ENCODE assay signal across 23 cellular contexts in genomic region chr1:231188072-231188471, GRCh38. TPM values are rescaled to one million over a fixed set of nuclear protein-coding genes. Genes with fewer than 3 reads are reported as not detected.
DNase-seq lines count a peak whose midpoint lies in the region; ATAC-seq and TF ChIP-seq lines count a peak whose summit lies in the region.
"Had no signal": no experiment of that assay in that cellular context is flagged by ENCODE, and none has a peak within 500 bp of the region (broad histone marks: within the 10 kb centered on the region; RNA-seq: fewer than 3 reads in every experiment).

No MANE protein-coding gene starts in this region.

- H3K4me3 Mint-ChIP-seq in neural crest cell (no peak overlapping the region), T-helper 17 cell (no peak overlapping the region)
- H3K4me3 Mint-ChIP-seq: CD4-positive, alpha-beta T cell had no signal

- ATAC-seq in T-helper 17 cell: no peak
- ATAC-seq: HepG2 had no signal

- no peak overlapping the region for H3K4me3 ChIP-seq in OCI-LY7 (ENCODE audit: low read depth, low read length, poor library complexity, severe bottlenecking)
- H3K4me3 ChIP-seq: PC-9 had no signal

- H3K27ac Mint-ChIP-seq in neural crest cell (ENCODE audit: unreplicated experiment): peak overlapping the region; percentile 57
- H3K27ac Mint-ChIP-seq in T-helper 17 cell: no peak overlapping the region
- H3K27ac Mint-ChIP-seq: CD4-positive, alpha-beta T cell had no signal

- no peak overlapping the region for H3K27ac ChIP-seq in OCI-LY7 (ENCODE audit: low read depth, low read length, poor library complexity, severe bottlenecking)
- H3K27ac ChIP-seq: PC-9, RWPE1 had no signal

- no peak overlapping the region for H3K4me2 ChIP-seq in OCI-LY7 (ENCODE audit: low read length)
- H3K4me2 ChIP-seq: PC-9 had no signal

- no peaks in the 10 kb centered on the region for H3K36me3 Mint-ChIP-seq in neural crest cell (ENCODE audit: low read depth)
- H3K36me3 Mint-ChIP-seq in T-helper 17 cell (ENCODE audit: low read depth): no peaks in the 10 kb centered on the region

- H3K4me1 Mint-ChIP-seq in neural crest cell (peaks cover 16% of the 10 kb centered on the region), T-helper 17 cell (no peaks in the 10 kb centered on the region)

- H3K27me3 Mint-ChIP-seq in neural crest cell (ENCODE audit: low read depth): peaks cover 40% of the 10 kb centered on the region
- peaks cover 57% of the 10 kb centered on the region for H3K27me3 Mint-ChIP-seq in T-helper 17 cell

- TF ChIP-seq CTCF in neural crest cell (conservative IDR thresholded peaks at IDR 0.05) (no peak), OCI-LY7 (conservative IDR thresholded peaks at IDR 0.05; ENCODE audit: low read length) (no peak)

- POLR2A ChIA-PET in OCI-LY7 (lab: Charles Lee): no interaction called here

- CTCF ChIA-PET in OCI-LY7 (lab: Charles Lee; ENCODE audit: unreplicated experiment): no interaction called here

- no peaks in the 10 kb centered on the region for H3K79me2 ChIP-seq in OCI-LY7 (ENCODE audit: insufficient read depth, low read depth, low read length)

- intact Hi-C loops in OCI-LY7 (cut with micrococcal nuclease; ENCODE audit: unreplicated experiment): no loop called here

- no peaks in the 10 kb centered on the region for H3K36me3 ChIP-seq in OCI-LY7 (ENCODE audit: insufficient read depth, low read length)
- H3K36me3 ChIP-seq: BE2C had no signal

- no peaks in the 10 kb centered on the region for H3K9me3 ChIP-seq in OCI-LY7 (ENCODE audit: low read length)
- no peaks in the 10 kb centered on the region for H3K9me3 ChIP-seq in T-helper 17 cell (ENCODE audit: control insufficient read depth, low read length, poor library complexity, severe bottlenecking)
- H3K9me3 ChIP-seq: BE2C had no signal

- no TSS peak for BruUV-seq in OCI-LY7 (replicated peaks; lab: Mats Ljungman, UMichigan)

- no peaks in the 10 kb centered on the region for H3K9me2 ChIP-seq in OCI-LY7 (ENCODE audit: insufficient read depth, low read length)

- peak; percentile 38 for DNase-seq in activated effector memory CD4-positive, alpha-beta T cell treated with anti-CD3 and anti-CD28 coated beads, Interleukin-2, amount 50 U/mL, for 16 hours
- DNase-seq in activated effector memory CD4-positive, alpha-beta T cell treated with Interleukin-2 at 50 U/mL for 16 hours: no peak
- DNase-seq in globus pallidus (ENCODE audit: low spot score) (peak; percentile 75), neural crest cell (ENCODE audit: low read depth, low spot score) (no peak), superior temporal gyrus (ENCODE audit: extremely low spot score) (peak; percentile 68), OCI-LY7 (ENCODE audit: low spot score) (no peak), T-helper 17 cell (no peak), SW480 (ENCODE audit: low spot score) (no peak)
- DNase-seq: 8988T; BE2C; CD4-positive, alpha-beta T cell; DMS153; GF-D8; KBM-7; NCI-H1105 treated with DMSO at 0.1 percent for 48 hours; NCI-H187; NCI-H2107; NCI-H510A treated with DMSO at 0.1 percent for 48 hours; PC-9; SIG-M5 had no signal

- H3K4me1 ChIP-seq in OCI-LY7 (ENCODE audit: insufficient read depth, low read length, poor library complexity, severe bottlenecking): no peaks in the 10 kb centered on the region

- peaks cover 10% of the 10 kb centered on the region for H3K9me3 Mint-ChIP-seq in neural crest cell

- H2AFZ ChIP-seq in OCI-LY7 (ENCODE audit: low read length): no peak overlapping the region
- H2AFZ ChIP-seq: PC-9 had no signal

- no peaks in the 10 kb centered on the region for H4K20me1 ChIP-seq in OCI-LY7 (ENCODE audit: insufficient read depth, low read length)

RNA-seq across cellular contexts. Expression of gene TRIM67, which starts 26.2 kb away (rescaled TPM):
- total RNA-seq in neural crest cell: 1.6 and 1.9 TPM in 2 replicates
- total RNA-seq in OCI-LY7 (2014; rRNA removed; shearing (Covaris generic)): 0.03 TPM in 1 of 2 replicates, not detected in the other
- total RNA-seq in OCI-LY7 (2022): 0.04 and 0.06 TPM in 2 replicates
- not detected for total RNA-seq in T-helper 17 cell
- total RNA-seq: CD4-positive, alpha-beta T cell; H4; HepG2; PC-9 had no signal

RNA-seq across cellular contexts. Expression of gene GNPAT, which starts 52.9 kb away (rescaled TPM):
- 69.2 and 70.3 TPM in 2 replicates for total RNA-seq in neural crest cell
- 37.9 and 51.7 TPM in 2 replicates for total RNA-seq in OCI-LY7 (2014; rRNA removed; shearing (Covaris generic))
- 54.9 and 58.5 TPM in 2 replicates for total RNA-seq in OCI-LY7 (2022)
- 10 to 100 TPM; 16.4 to 20.3 TPM for total RNA-seq in T-helper 17 cell

Comparison
In these comparisons a context has a peak if more than half of its experiments do, and no peak if none do; other contexts are left out.
1. DNase-seq: peak in activated effector memory CD4-positive, alpha-beta T cell treated with anti-CD3 and anti-CD28 coated beads, Interleukin-2, amount 50 U/mL, for 16 hours (single experiment), globus pallidus (single experiment) and superior temporal gyrus (single experiment); none in activated effector memory CD4-positive, alpha-beta T cell treated with Interleukin-2 at 50 U/mL for 16 hours (single experiment), neural crest cell (single experiment), OCI-LY7 (single experiment), T-helper 17 cell (0 of 3) and SW480 (single experiment).